Comparison of ENCODE assay signal across 21 cellular contexts in the genomic region with DNA sequence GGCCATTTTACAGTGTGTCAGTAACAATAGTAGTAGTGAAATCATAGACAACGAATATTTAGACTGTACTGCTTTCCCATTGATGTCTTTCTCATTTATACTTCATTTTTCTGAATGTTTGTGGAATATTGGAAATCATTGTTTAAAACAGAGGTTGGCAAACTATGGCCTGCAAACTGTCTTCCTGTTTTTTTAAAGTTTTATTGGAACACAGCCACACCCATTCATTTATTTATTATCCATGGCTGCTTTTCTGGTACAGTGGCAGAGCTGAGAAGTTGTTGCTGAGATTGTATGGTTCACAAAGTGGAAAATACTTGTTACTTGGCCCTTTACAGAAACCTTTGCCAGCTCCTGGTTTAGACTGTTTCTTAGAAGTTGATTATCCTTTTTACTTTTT.
"Had no signal": no experiment of that assay in that cellular context is flagged by ENCODE, and none has a peak within 500 bp of the region (broad histone marks: within the 10 kb centered on the region; RNA-seq: fewer than 3 reads in every experiment).

No MANE protein-coding gene starts in this region.

- H3K4me1 ChIP-seq: testis had no signal

- H3K27ac ChIP-seq: gastrocnemius medialis, heart right ventricle, left ventricle myocardium inferior, lower lobe of right lung, right atrium auricular region, sigmoid colon, skin epidermis, testis, tibial nerve had no signal

- DNase-seq: dorsolateral prefrontal cortex; effector CD8-positive, alpha-beta T cell; gastrocnemius medialis; heart right ventricle; left ventricle myocardium inferior; lower lobe of right lung; mesenchymal stem cell; midbrain; naive B cell; posterior cingulate gyrus; sigmoid colon; stimulated activated CD4-positive, alpha-beta T cell treated with anti-CD3 and anti-CD28 coated beads, Interleukin-2, amount 100 ng/mL, for 24 hours; stimulated activated CD4-positive, alpha-beta T cell treated with anti-CD3 and anti-CD28 coated beads, Interleukin-4, amount 100 ng/mL, for 4 hours; stimulated activated naive B cell treated with anti-CD40 and anti-IgM and Interleukin-4, amounts not matched to agents 10 μg/mL and 1 μg/mL and 100 μg/mL, for 72 hours; stimulated activated naive CD8-positive, alpha-beta T cell treated with anti-CD3 and anti-CD28 coated beads, Interleukin-15, amount 100 ng/mL, for 72 hours; testis had no signal

- H3K4me3 ChIP-seq: dorsolateral prefrontal cortex, gastrocnemius medialis, heart right ventricle, left ventricle myocardium inferior, lower lobe of right lung, right atrium auricular region, sigmoid colon, skin epidermis, testis, tibial nerve had no signal

- H3K9me3 ChIP-seq: gastrocnemius medialis, heart right ventricle, left ventricle myocardium inferior, lower lobe of right lung, right atrium auricular region, sigmoid colon, testis, tibial nerve had no signal

- H3K36me3 ChIP-seq: gastrocnemius medialis, heart right ventricle, left ventricle myocardium inferior, lower lobe of right lung, right atrium auricular region, sigmoid colon, tibial nerve had no signal

- ATAC-seq: esophagus mucosa; gastrocnemius medialis; heart right ventricle; lower lobe of right lung; stimulated activated naive B cell treated with anti-CD40 and anti-IgM and Interleukin-4, amounts not matched to agents 10 μg/mL and 1 μg/mL and 100 μg/mL, for 72 hours; stimulated activated naive CD8-positive, alpha-beta T cell treated with anti-CD3 and anti-CD28 coated beads, Interleukin-15, amount 100 ng/mL, for 72 hours had no signal

- H3K27me3 ChIP-seq: dorsolateral prefrontal cortex, gastrocnemius medialis, heart right ventricle, right atrium auricular region, sigmoid colon, testis, tibial nerve had no signal

- FAIRE-seq: keratinocyte had no signal
